Comparison of ENCODE assay signal across 1 cellular context in genomic region chr7:115087437-115087836, GRCh38.
TF ChIP-seq lines count a peak whose summit lies in the region.

No MANE protein-coding gene starts in this region.

TF ChIP-seq in SK-N-SH, 30 proteins besides CTCF, POLR2A, EP300 and RAD21 (continued from another document):
- TF ChIP-seq RCOR1 (IDR thresholded peaks at IDR 0.05; ENCODE audit: low read length) (no peak), POLR2AphosphoS5 (IDR thresholded peaks at IDR 0.05; ENCODE audit: low read depth, low read length) (no peak), MEF2A (IDR thresholded peaks at IDR 0.05; ENCODE audit: borderline replicate concordance, low read depth) (no peak), SMC3 (IDR thresholded peaks at IDR 0.05; ENCODE audit: low read depth, low read length) (no peak), GATA2 (CRISPR knock-in tag; IDR thresholded peaks at IDR 0.05) (no peak), TCF12 (IDR thresholded peaks at IDR 0.05) (peak; percentile 49), SIN3A (IDR thresholded peaks at IDR 0.05; ENCODE audit: borderline replicate concordance, low read depth, low read length) (no peak), FOXJ3 (CRISPR knock-in tag; IDR thresholded peaks at IDR 0.05) (no peak), REST (IDR thresholded peaks at IDR 0.05; ENCODE audit: low read depth, low read length) (no peak), USF2 (IDR thresholded peaks at IDR 0.05; ENCODE audit: borderline replicate concordance, low read depth, low read length) (no peak), RXRA (IDR thresholded peaks at IDR 0.05; ENCODE audit: borderline replicate concordance, low read depth) (no peak)
